7 cellular contexts compared by ENCODE assay signal in the genomic region with DNA sequence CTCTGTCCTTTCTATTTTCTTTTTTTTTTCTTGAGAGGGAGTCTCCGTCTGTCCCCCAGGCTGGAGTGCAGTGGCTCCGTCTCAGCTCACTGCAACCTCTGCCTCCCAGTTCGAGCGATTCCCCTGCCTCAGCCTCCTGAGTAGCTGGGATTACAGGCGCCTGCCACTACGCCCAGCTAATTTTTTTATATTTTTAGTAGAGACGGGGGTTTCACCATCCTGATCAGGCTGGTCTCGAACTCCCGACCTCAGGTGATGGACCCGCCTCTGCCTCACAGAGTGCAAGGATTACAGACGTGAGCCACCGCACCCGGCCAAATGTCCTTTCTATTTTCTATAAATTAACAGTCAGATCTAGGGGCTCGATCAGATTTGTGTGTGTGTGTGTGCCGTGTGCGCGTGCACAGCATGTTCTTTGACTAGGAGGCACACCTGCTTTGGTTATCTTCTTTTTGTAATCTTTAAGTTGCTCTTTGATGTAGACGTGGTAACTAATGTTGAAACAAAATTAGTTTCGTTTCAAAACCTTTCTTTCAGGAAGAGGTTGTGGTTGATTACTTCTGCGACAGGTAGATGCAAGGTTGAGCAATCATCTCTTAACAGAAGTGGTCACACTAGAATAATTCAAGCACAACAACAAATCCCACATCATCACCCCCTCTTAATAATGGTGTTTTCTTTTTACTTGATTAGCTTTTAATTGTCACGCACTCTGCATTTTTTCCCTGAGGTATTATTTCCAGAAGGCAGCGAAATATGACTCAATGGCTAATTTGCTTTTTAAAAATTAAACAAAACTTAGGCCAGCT. TPM values are rescaled to one million over a fixed set of nuclear protein-coding genes. Genes with fewer than 3 reads are reported as not detected.
DNase-seq lines count a peak whose midpoint lies in the region; ATAC-seq, FAIRE-seq and TF ChIP-seq lines count a peak whose summit lies in the region.

No MANE protein-coding gene starts in this region.

- H3K27ac ChIP-seq in prostate gland = peak overlapping the region; percentile 94 to 98

- no peaks in the 10 kb centered on the region for H3K9me3 ChIP-seq in prostate gland

- peak; percentile 20 for ATAC-seq in GM18520 (IDR thresholded peaks at IDR 0.05; ENCODE audit: unreplicated experiment)
- ATAC-seq in HG02678 (IDR thresholded peaks at IDR 0.05; ENCODE audit: unreplicated experiment) = peak; percentile 48

- peaks cover 3% of the 10 kb centered on the region for H3K4me1 ChIP-seq in prostate gland (replicated peaks)

- H3K4me3 ChIP-seq in fibroblast of mammary gland (ENCODE audit: control insufficient read depth, low read depth, low read length) = peak overlapping the region; percentile 86
- H3K4me3 ChIP-seq in prostate gland = peak overlapping the region; percentile 92 to 99

- no peaks in the 10 kb centered on the region for H3K27me3 ChIP-seq in prostate gland (replicated peaks; ENCODE audit: insufficient read depth)

- no peak for FAIRE-seq in HTR-8/SVneo (lab: Jason Lieb, UNC)

- TF ChIP-seq CTCF in fibroblast of mammary gland (conservative IDR thresholded peaks at IDR 0.05; ENCODE audit: control insufficient read depth, insufficient read depth, low read depth, low read length) (no peak), prostate gland (IDR thresholded peaks at IDR 0.05) (no peak)

- no peaks in the 10 kb centered on the region for H3K36me3 ChIP-seq in prostate gland

- DNase-seq in NCI-H2171 (lab: John Stamatoyannopoulos, UW) = peak; percentile 44
- peak; percentile 28 for DNase-seq in activated T-cell treated with anti-CD3 and anti-CD28 coated beads for 48 hours (ENCODE audit: low read depth)
- DNase-seq in fibroblast of mammary gland (ENCODE audit: low read depth) = no peak
- DNase-seq in prostate gland (ENCODE audit: low spot score) = no peak
- DNase-seq in HTR-8/SVneo (ENCODE audit: insufficient read length, low spot score) = no peak

- WGBS in prostate gland = 50% methylated on average over 22 of the region's 22 CpGs

- intact Hi-C loops in prostate gland (cut with DNase I) = loop anchor here (10.0 kb wide), 2 partner anchors 67 to 153 kb away; a partner anchor contains a TSS

- no peak for TF ChIP-seq POLR2A in prostate gland (IDR thresholded peaks at IDR 0.05)

RNA-seq across cellular contexts. Expression of a gene that starts 0.8 kb away (rescaled TPM):
- 100 to 1,000 TPM in 1 of 2 donors, 10 to 100 TPM in 1; 78.8 to 172 TPM for total RNA-seq in prostate gland

Comparison
In these comparisons a context has a peak if more than half of its experiments do, and no peak if none do; other contexts are left out.
1. DNase-seq: peak in NCI-H2171 (single experiment) and activated T-cell treated with anti-CD3 and anti-CD28 coated beads for 48 hours (single experiment); none in fibroblast of mammary gland (single experiment), prostate gland (single experiment) and HTR-8/SVneo (single experiment).